In the genomic region with DNA sequence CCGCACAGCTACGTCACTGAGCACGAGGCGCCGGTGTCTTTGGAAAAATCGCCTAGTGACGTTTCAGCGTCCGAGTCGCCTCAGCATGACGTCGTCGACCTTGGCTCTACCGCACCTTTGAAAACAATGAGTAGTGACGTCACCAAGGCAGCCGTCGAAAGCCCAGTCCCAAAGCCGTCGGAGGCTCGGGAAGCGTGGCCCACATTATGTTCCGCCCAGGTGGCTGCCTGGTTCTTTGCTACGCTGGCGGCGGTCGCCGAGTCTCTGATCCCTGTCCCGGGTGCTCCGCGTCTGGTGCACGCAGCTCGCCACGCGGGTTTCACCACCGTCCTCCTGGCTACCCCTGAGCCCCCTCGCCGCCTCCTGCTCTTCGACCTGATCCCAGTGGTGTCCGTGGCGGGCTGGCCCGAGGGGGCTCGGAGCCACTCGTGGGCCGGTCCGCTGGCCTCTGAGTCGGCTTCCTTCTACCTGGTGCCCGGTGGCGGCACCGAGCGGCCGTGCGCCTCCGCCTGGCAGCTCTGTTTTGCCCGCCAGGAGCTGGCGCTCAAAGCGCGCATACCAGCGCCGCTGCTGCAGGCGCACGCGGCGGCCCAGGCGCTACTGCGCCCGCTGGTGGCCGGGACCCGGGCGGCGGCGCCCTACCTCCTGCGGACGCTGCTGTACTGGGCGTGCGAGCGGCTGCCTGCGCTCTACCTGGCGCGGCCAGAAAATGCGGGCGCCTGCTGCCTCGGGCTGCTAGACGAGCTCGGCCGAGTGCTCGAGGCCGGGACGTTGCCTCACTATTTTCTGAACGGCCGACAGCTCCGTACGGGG, we compare ENCODE assay signal across 8 cellular contexts. TPM values are rescaled to one million over a fixed set of nuclear protein-coding genes. Genes with fewer than 3 reads are reported as not detected.
A peak's percentile ranks its signal among the peaks of the same experiment; 100 is the strongest.
DNase-seq lines count a peak whose midpoint lies in the region; TF ChIP-seq lines count a peak whose summit lies in the region.

No MANE protein-coding gene starts in this region.

- peak overlapping the region; percentile 57 for H3K4me3 ChIP-seq in BE2C (ENCODE audit: low read depth, low read length)
- peak overlapping the region; percentile 74 for H3K4me3 ChIP-seq in H7 (ENCODE audit: insufficient read depth, low read depth, low read length)
- no peak overlapping the region for H3K4me3 ChIP-seq in lower leg skin (ENCODE audit: low read depth, poor library complexity, severe bottlenecking)

- peak overlapping the region; percentile 91 for H3K4me3 Mint-ChIP-seq in activated CD4-positive, alpha-beta memory T cell treated with anti-CD3 and anti-CD28 coated beads for 36 hours

- peaks cover 28% of the 10 kb centered on the region for H3K27me3 Mint-ChIP-seq in activated CD4-positive, alpha-beta memory T cell treated with anti-CD3 and anti-CD28 coated beads for 36 hours

- TF ChIP-seq CTCF in BE2C (IDR thresholded peaks at IDR 0.05; ENCODE audit: low read depth, low read length) (peak; percentile 47), lower leg skin (IDR thresholded peaks at IDR 0.05) (no peak)

- peaks cover 43% of the 10 kb centered on the region for H3K4me1 Mint-ChIP-seq in activated CD4-positive, alpha-beta memory T cell treated with anti-CD3 and anti-CD28 coated beads for 36 hours (ENCODE audit: low read depth)

- POLR2A ChIA-PET in activated CD4-positive, alpha-beta memory T cell treated with anti-CD3 and anti-CD28 coated beads for 36 hours (lab: Charles Lee) = interaction anchor here (0.6 to 2.9 kb wide), 19 partner anchors 7 to 405 kb away, joined by 3 to 25 read pairs (median 3); partner anchors contain the start of genes ACAP1, POLR2A, TMEM256 and TP53

- CTCF ChIA-PET in activated CD4-positive, alpha-beta memory T cell treated with anti-CD3 and anti-CD28 coated beads for 36 hours (lab: Charles Lee) = interaction anchor here (0.5 to 5.0 kb wide), 38 partner anchors 9 to 657 kb away, joined by 3 to 71 read pairs (median 6); partner anchors contain the start of genes ACAP1, CHRNB1, NEURL4 and PLSCR3

- peaks cover 6% of the 10 kb centered on the region for H3K36me3 Mint-ChIP-seq in activated CD4-positive, alpha-beta memory T cell treated with anti-CD3 and anti-CD28 coated beads for 36 hours

- DNase-seq in BE2C (peak; percentile 81), H7 (peak; percentile 95), NCI-H748 (lab: John Stamatoyannopoulos, UW; ENCODE audit: unreplicated experiment) (peak; percentile 95), ecto neural progenitor cell (ENCODE audit: low spot score) (peak; percentile 94), lower leg skin (ENCODE audit: low spot score in 2 of 2) (peak; percentile 58 to 95)
- DNase-seq in activated CD4-positive, alpha-beta memory T cell treated with anti-CD3 and anti-CD28 coated beads for 36 hours = peak; percentile 89
- DNase-seq in stimulated activated CD4-positive, alpha-beta T cell treated with anti-CD3 and anti-CD28 coated beads, Interleukin-4, amount 100 ng/mL, for 24 hours = peak; percentile 79
- no peak for DNase-seq in NK-92 treated with Interleukin-12 subunit alpha and Interleukin-12 subunit beta, amount 100 ng/mL, for 24 hours (lab: John Stamatoyannopoulos, UW)

- TF ChIP-seq POLR2A in lower leg skin (IDR thresholded peaks at IDR 0.05) = no peak

- peaks cover 9% of the 10 kb centered on the region for H3K27me3 ChIP-seq in BE2C
- H3K27me3 ChIP-seq in H7 (ENCODE audit: control insufficient read depth, insufficient read depth, low read length) = peaks cover 40% of the 10 kb centered on the region

- intact Hi-C loops in activated CD4-positive, alpha-beta memory T cell treated with anti-CD3 and anti-CD28 coated beads for 36 hours (cut with micrococcal nuclease) = loop anchor here (2.0 to 10.0 kb wide), 4 partner anchors 104 to 688 kb away; partner anchors contain the start of genes CTDNEP1, ELP5, FXR2 and HES7
- intact Hi-C loops in lower leg skin (cut with DNase I; ENCODE audit: low total_unique reads) = loop anchor here (10.0 kb wide), 1 partner anchor 128 kb away; the partner anchor contains the start of gene SENP3

- 5 to 6% methylated on average over 39 to 51 of the region's 92 CpGs for WGBS in lower leg skin, 2 donors

- H3K9me3 Mint-ChIP-seq in activated CD4-positive, alpha-beta memory T cell treated with anti-CD3 and anti-CD28 coated beads for 36 hours = no peaks in the 10 kb centered on the region

- H3K27ac Mint-ChIP-seq in activated CD4-positive, alpha-beta memory T cell treated with anti-CD3 and anti-CD28 coated beads for 36 hours = peak overlapping the region; percentile 95

- H3K36me3 ChIP-seq in BE2C (no peaks in the 10 kb centered on the region), H7 (replicated peaks; ENCODE audit: control insufficient read depth, insufficient read depth, low read length) (no peaks in the 10 kb centered on the region)

- H3K9me3 ChIP-seq in BE2C = no peaks in the 10 kb centered on the region

- no peaks in the 10 kb centered on the region for H3K4me1 ChIP-seq in BE2C

RNA-seq across cellular contexts. Expression of gene TMEM102, which starts 1.5 kb away (rescaled TPM):
- 1.1 TPM for polyA plus RNA-seq in BE2C (2012; ENCODE audit: insufficient read depth, insufficient read length, low read depth)
- total RNA-seq in H7 (2014; rRNA removed; shearing (Covaris generic)) = 14.5 and 15.8 TPM in 2 replicates
- total RNA-seq in activated CD4-positive, alpha-beta memory T cell treated with anti-CD3 and anti-CD28 coated beads for 36 hours = 10 to 100 TPM; 11.4 to 11.6 TPM
- total RNA-seq in lower leg skin = 10 to 100 TPM; 15.5 to 23.2 (median 22.1) TPM

RNA-seq across cellular contexts. Expression of gene FGF11, which starts 2.5 kb away (rescaled TPM):
- 7.1 TPM for polyA plus RNA-seq in BE2C (2012; ENCODE audit: insufficient read depth, insufficient read length, low read depth)
- total RNA-seq in H7 (2014; rRNA removed; shearing (Covaris generic)) = 12.5 and 20.7 TPM in 2 replicates
- 1 to 10 TPM; 1.0 to 2.1 TPM for total RNA-seq in activated CD4-positive, alpha-beta memory T cell treated with anti-CD3 and anti-CD28 coated beads for 36 hours
- 10 to 100 TPM; 12.5 to 15.0 (median 13.9) TPM for total RNA-seq in lower leg skin

RNA-seq across cellular contexts. Expression of gene CHRNB1, which starts 8.1 kb away (rescaled TPM):
- 4.6 TPM for polyA plus RNA-seq in BE2C (2012; ENCODE audit: insufficient read depth, insufficient read length, low read depth)
- 6.6 and 6.8 TPM in 2 replicates for total RNA-seq in H7 (2014; rRNA removed; shearing (Covaris generic))
- 1 to 10 TPM; 7.7 to 8.5 TPM for total RNA-seq in activated CD4-positive, alpha-beta memory T cell treated with anti-CD3 and anti-CD28 coated beads for 36 hours
- total RNA-seq in lower leg skin = 10 to 100 TPM in 3 of 4 donors, 1 to 10 TPM in 1; 7.8 to 16.0 (median 13.6) TPM

RNA-seq across cellular contexts. Expression of gene SPEM3, which starts 8.1 kb away (rescaled TPM):
- not detected for polyA plus RNA-seq in BE2C (2012; ENCODE audit: insufficient read depth, insufficient read length, low read depth)
- total RNA-seq in H7 (2014; rRNA removed; shearing (Covaris generic)) = not detected in 2 replicates
- total RNA-seq in activated CD4-positive, alpha-beta memory T cell treated with anti-CD3 and anti-CD28 coated beads for 36 hours = not detected
- not detected for total RNA-seq in lower leg skin

RNA-seq across cellular contexts. Expression of gene SPEM2, which starts 11.3 kb away (rescaled TPM):
- polyA plus RNA-seq in BE2C (2012; ENCODE audit: insufficient read depth, insufficient read length, low read depth) = not detected
- total RNA-seq in H7 (2014; rRNA removed; shearing (Covaris generic)) = not detected in 2 replicates
- not detected for total RNA-seq in activated CD4-positive, alpha-beta memory T cell treated with anti-CD3 and anti-CD28 coated beads for 36 hours
- not detected for total RNA-seq in lower leg skin
